25 cellular contexts compared by ENCODE assay signal in genomic region chr12:107618106-107618505, GRCh38.
"Had no signal": no experiment of that assay in that cellular context is flagged by ENCODE, and none has a peak within 500 bp of the region (broad histone marks: within the 10 kb centered on the region; RNA-seq: fewer than 3 reads in every experiment).

No MANE protein-coding gene starts in this region.

- H3K9me3 ChIP-seq: esophagus squamous epithelium, gastrocnemius medialis, heart right ventricle, left lung had no signal

- H3K9me3 Mint-ChIP-seq: memory B cell had no signal

- H3K4me1 ChIP-seq: esophagus squamous epithelium, gastrocnemius medialis, heart right ventricle, left lung had no signal

- DNase-seq: dermis blood vessel endothelial cell; dorsolateral prefrontal cortex; effector CD4-positive, alpha-beta T cell; effector memory CD4-positive, alpha-beta T cell; esophagus squamous epithelium; foreskin fibroblast; foreskin melanocyte; gastrocnemius medialis; glutamatergic neuron; head of caudate nucleus; heart right ventricle; hippocampal formation; left cardiac atrium; left lung; left ventricle myocardium superior; mammary epithelial cell; mesendoderm; midbrain had no signal

- H3K27me3 ChIP-seq: gastrocnemius medialis, left lung had no signal

- H3K4me1 Mint-ChIP-seq: memory B cell had no signal

- H3K27ac Mint-ChIP-seq: memory B cell had no signal

- ATAC-seq: gastrocnemius medialis, heart right ventricle, left cardiac atrium, left lung, left ventricle myocardium superior had no signal

- H3K4me3 ChIP-seq: coronary artery, dorsolateral prefrontal cortex, esophagus squamous epithelium, gastrocnemius medialis, heart right ventricle, left lung, lung had no signal

- H3K36me3 Mint-ChIP-seq: memory B cell had no signal

- H3K4me3 Mint-ChIP-seq: memory B cell had no signal

- H3K36me3 ChIP-seq: gastrocnemius medialis, heart right ventricle, left lung had no signal

- FAIRE-seq: colon, endothelial cell of umbilical vein, islet of Langerhans, keratinocyte had no signal

- H3K27ac ChIP-seq: coronary artery, dorsolateral prefrontal cortex, esophagus squamous epithelium, gastrocnemius medialis, heart right ventricle, left lung had no signal
